8 cellular contexts compared by ENCODE assay signal in the genomic region with DNA sequence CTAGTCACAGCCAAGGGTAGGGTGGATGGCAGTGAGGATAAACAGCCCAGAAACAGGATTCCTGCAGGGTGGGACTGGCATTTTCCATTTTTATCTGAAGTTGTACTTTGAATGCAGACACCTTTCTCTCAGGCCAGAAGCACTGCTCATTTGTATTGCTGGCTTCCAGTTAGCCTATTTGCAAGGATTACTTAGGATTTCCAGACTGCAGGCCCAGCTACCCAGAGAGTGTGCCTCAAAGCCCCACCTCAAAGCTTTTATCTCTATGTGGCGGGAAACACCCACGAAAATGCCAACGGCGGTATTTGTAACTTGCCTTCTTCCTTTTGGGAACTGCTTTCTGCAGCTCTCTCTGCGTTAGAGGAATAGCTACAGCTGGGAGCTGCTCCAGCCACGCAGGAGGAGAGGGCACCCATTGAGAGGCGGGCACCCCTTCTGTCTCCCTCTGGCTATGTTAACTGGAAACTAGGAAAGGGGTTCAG.
DNase-seq lines count a peak whose midpoint lies in the region; ATAC-seq, FAIRE-seq and TF ChIP-seq lines count a peak whose summit lies in the region.

No MANE protein-coding gene starts in this region.

- 3% methylated on average over 7 of the region's 7 CpGs for WGBS in K562 (ENCODE audit: insufficient coverage, low coverage, missing lambda C conversion rate)

- no peak overlapping the region for H2AFZ ChIP-seq in OCI-LY1 (ENCODE audit: low read length)
- peak overlapping the region; percentile 74 for H2AFZ ChIP-seq in K562 (ENCODE audit: low read depth, low read length)

- no peaks in the 10 kb centered on the region for H3F3A ChIP-seq in OCI-LY1 (ENCODE audit: insufficient read depth, low read length)

- DNase-seq in K562 (ENCODE audit: extremely low read depth in 1 of 4, low spot score in 3 of 4), result peak in 2 of 4 experiments; percentile 28 to 62
- no peak for DNase-seq in kidney
- peak; percentile 18 for DNase-seq in stimulated activated naive CD4-positive, alpha-beta T cell treated with Interleukin-2 at 50 U/mL for 16 hours (lab: John Stamatoyannopoulos, UW)

- H3K79me2 ChIP-seq in OCI-LY1 (ENCODE audit: insufficient read depth, low read length), result no peaks in the 10 kb centered on the region
- peaks cover 46% of the 10 kb centered on the region for H3K79me2 ChIP-seq in K562 (ENCODE audit: control insufficient read depth, insufficient read depth, low read length)

- peak overlapping the region; percentile 95 for H3K9ac ChIP-seq in OCI-LY1 (ENCODE audit: low read length)
- H3K9ac ChIP-seq in K562 (ENCODE audit: insufficient read depth in 1 of 2, low read depth in 2 of 2, low read length in 2 of 2), result peak overlapping the region; percentile 79 to 93; a peak in 3 of 4 replicates
- peak overlapping the region; percentile 82 to 94 for H3K9ac ChIP-seq in kidney (ENCODE audit: low read length in 2 of 2)

- CTCF ChIA-PET in K562 (lab: Yijun Ruan, JAX; ENCODE audit: low intra/inter-chr PET ratio), result interaction anchor here (0.7 to 2.3 kb wide), 4 partner anchors 71 to 313 kb away, joined by 3 to 16 read pairs (median 8); no protein-coding TSS in a partner anchor

- H4K20me1 ChIP-seq in OCI-LY1 (ENCODE audit: insufficient read depth, low read length), result no peaks in the 10 kb centered on the region
- no peaks in the 10 kb centered on the region for H4K20me1 ChIP-seq in K562 (replicated peaks; ENCODE audit: control insufficient read depth, insufficient read depth, low read length)

- H3K4me1 ChIP-seq in OCI-LY1 (ENCODE audit: insufficient read depth, low read length, severe bottlenecking), result peaks cover 56% of the 10 kb centered on the region
- peaks cover 50 to 64% of the 10 kb centered on the region in 2 experiments for H3K4me1 ChIP-seq in K562 (replicated peaks in 1 of 2; ENCODE audit: control insufficient read depth in 2 of 2, insufficient read depth in 2 of 2, low read length in 2 of 2)
- peaks cover 36% of the 10 kb centered on the region in 2 donors for H3K4me1 ChIP-seq in kidney (ENCODE audit: control insufficient read depth in 1 of 2, insufficient read depth in 1 of 2, low read depth in 1 of 2, low read length in 2 of 2)

- H3K9me3 ChIP-seq in OCI-LY1 (ENCODE audit: low read length) (no peaks in the 10 kb centered on the region), K562 (replicated peaks; ENCODE audit: control insufficient read depth, insufficient read depth, low read depth, low read length) (no peaks in the 10 kb centered on the region), kidney (ENCODE audit: control insufficient read depth in 1 of 2, low read length in 2 of 2) (no peaks in the 10 kb centered on the region)

- peak overlapping the region; percentile 73 for H3K4me3 ChIP-seq in OCI-LY1 (ENCODE audit: low read depth, low read length, poor library complexity, severe bottlenecking)
- H3K4me3 ChIP-seq in K562, result peak overlapping the region; percentile 42
- peak overlapping the region; percentile 69 to 75 for H3K4me3 ChIP-seq in kidney (ENCODE audit: low read length in 2 of 2)

- ATAC-seq in GM19395 (IDR thresholded peaks at IDR 0.05; ENCODE audit: unreplicated experiment) (peak; percentile 1), K562 (peak; percentile 19), HG03432 (IDR thresholded peaks at IDR 0.05; ENCODE audit: unreplicated experiment) (no peak), GM18520 (IDR thresholded peaks at IDR 0.05; ENCODE audit: unreplicated experiment) (no peak), GM21515 (IDR thresholded peaks at IDR 0.05; ENCODE audit: unreplicated experiment) (no peak)

- TF ChIP-seq RAD21 in K562 (CRISPR knock-in tag; conservative IDR thresholded peaks at IDR 0.05 in 1 of 2, IDR thresholded peaks at IDR 0.05 in 1 of 2), result no peak

- TSS peak; percentile 48 for BruUV-seq in K562 (replicated peaks; lab: Mats Ljungman, UMichigan)

- POLR2A ChIA-PET in K562 (lab: Yijun Ruan, JAX), result interaction anchor here (0.7 to 4.3 kb wide), 23 partner anchors 8 to 482 kb away, joined by 3 to 76 read pairs (median 6); no protein-coding TSS in a partner anchor

- no peak for TF ChIP-seq EP300 in K562 (IDR thresholded peaks at IDR 0.05; ENCODE audit: low read length)

- H3K9me1 ChIP-seq in K562 (ENCODE audit: control insufficient read depth, insufficient read depth, low read length), result no peaks in the 10 kb centered on the region

- H3K27me3 ChIP-seq in OCI-LY1 (ENCODE audit: insufficient read depth, low read length) (no peaks in the 10 kb centered on the region), K562 (ENCODE audit: control insufficient read depth in 2 of 2, insufficient read depth in 2 of 2, low read length in 2 of 2) (no peaks in the 10 kb centered on the region)

- TF ChIP-seq CTCF in OCI-LY1 (IDR thresholded peaks at IDR 0.05; ENCODE audit: low read length) (no peak), K562 (IDR thresholded peaks at IDR 0.05 in 2 of 3, conservative IDR thresholded peaks at IDR 0.05 in 1 of 3; ENCODE audit: insufficient read depth in 2 of 3, low read depth in 1 of 3, low read length in 3 of 3) (0 out of 6 replicates have a peak, but pooled peaks of 1 of the 3 experiments have one; percentile 0), kidney (IDR thresholded peaks at IDR 0.05; ENCODE audit: borderline replicate concordance, extremely low read depth, insufficient read depth) (no peak)

- FAIRE-seq in K562 (lab: Jason Lieb, UNC), result no peak
- no peak for FAIRE-seq in kidney (lab: Jason Lieb, UNC)

- intact Hi-C loops in K562 (cut with micrococcal nuclease) (loop anchor here (1.0 to 2.0 kb wide), 4 partner anchors 8 to 144 kb away; partner anchors contain the start of gene TGIF1), kidney (cut with DNase I) (loop anchor here (10.0 kb wide), 1 partner anchor 140 kb away; the partner anchor contains the start of gene TGIF1)

- in situ Hi-C loops in K562 (cut with MboI), result loop anchor here (5.0 kb wide), 1 partner anchor 142 kb away; the partner anchor contains the start of gene TGIF1

- H3K36me3 ChIP-seq in OCI-LY1 (ENCODE audit: insufficient read depth, low read length), result 0 out of 2 replicates have a peak, but pooled peaks cover 5% of the 10 kb centered on the region
- peaks cover 3% of the 10 kb centered on the region; the same call in 2 of the 3 replicates for H3K36me3 ChIP-seq in K562 (ENCODE audit: control insufficient read depth, insufficient read depth, low read length)
- no peaks in the 10 kb centered on the region for H3K36me3 ChIP-seq in kidney (ENCODE audit: control insufficient read depth in 1 of 2, insufficient read depth in 2 of 2, low read length in 2 of 2)

- H3K27ac ChIP-seq in OCI-LY1 (ENCODE audit: low read depth, low read length, poor library complexity, severe bottlenecking) (peak overlapping the region; percentile 95), K562 (ENCODE audit: extremely low read depth, low read depth, low read length) (peak overlapping the region; percentile 94), kidney (ENCODE audit: low read depth in 2 of 2, low read length in 2 of 2) (peak overlapping the region; percentile 96 to 97)

- TF ChIP-seq POLR2A in K562 (conservative IDR thresholded peaks at IDR 0.05), result no peak

- H3K4me2 ChIP-seq in OCI-LY1 (ENCODE audit: low read length) (peak overlapping the region; percentile 90), K562 (ENCODE audit: insufficient read depth, low read length) (peak overlapping the region; percentile 91)

- no peaks in the 10 kb centered on the region for H3K9me2 ChIP-seq in OCI-LY1 (ENCODE audit: low read depth, low read length)

Comparison
In these comparisons a context has a peak if more than half of its experiments do, and no peak if none do; other contexts are left out.
1. ATAC-seq: peak in GM19395 (single experiment) and K562 (single experiment); none in HG03432 (single experiment), GM18520 (single experiment) and GM21515 (single experiment).
2. Peak in every context shown above with its lines, with median percentiles within 50 percentile points of each other: H3K27ac ChIP-seq, H3K4me3 ChIP-seq and H3K9ac ChIP-seq.